8 cellular contexts compared by ENCODE assay signal in the genomic region with DNA sequence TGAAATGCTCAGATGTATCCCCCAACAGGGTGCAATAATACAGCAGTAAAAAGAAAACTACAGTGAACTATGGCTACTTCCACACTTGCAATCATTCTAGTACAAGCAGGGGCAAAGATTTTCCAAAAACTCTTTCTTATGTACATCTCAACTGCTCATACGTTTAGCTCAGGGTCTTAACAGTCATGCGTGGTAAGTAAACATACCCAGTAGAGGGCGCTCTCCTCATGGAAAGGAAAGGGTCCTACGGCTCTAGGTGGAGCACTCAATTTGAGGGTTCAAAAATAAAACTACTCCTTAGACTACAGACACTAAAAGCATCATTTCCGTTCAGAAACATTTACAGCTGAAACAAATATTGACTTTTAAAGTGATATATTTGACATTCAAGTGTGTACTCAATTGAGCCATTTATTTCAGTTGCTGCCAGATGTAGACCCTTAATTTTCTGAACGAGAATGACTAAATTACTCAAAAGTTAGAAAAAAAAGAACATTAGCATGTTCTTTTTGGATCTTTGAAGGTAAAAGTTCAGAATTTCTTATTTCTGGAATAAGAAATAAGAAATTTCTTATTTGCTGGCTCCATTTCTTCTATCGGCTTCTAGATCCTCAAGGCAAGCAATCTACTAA.
DNase-seq lines count a peak whose midpoint lies in the region; ATAC-seq and TF ChIP-seq lines count a peak whose summit lies in the region.

No MANE protein-coding gene starts in this region.

- no peaks in the 10 kb centered on the region for H3K36me3 Mint-ChIP-seq in osteocyte (ENCODE audit: unreplicated experiment)

- DNase-seq in NCI-H1417 (lab: John Stamatoyannopoulos, UW) (peak; percentile 55 to 86 (median 56)), NCI-H1417 treated with DMSO at 0.1 percent for 48 hours (lab: John Stamatoyannopoulos, UW) (no peak), HPDE6-E6E7 (ENCODE audit: extremely low spot score) (peak; percentile 12), NCI-H82 (lab: John Stamatoyannopoulos, UW) (peak; percentile 97), choroid plexus epithelial cell (ENCODE audit: low read depth) (peak; percentile 63), osteocyte (ENCODE audit: extremely low spot score, unreplicated experiment) (no peak), left colon (no peak)

- intact Hi-C loops in left colon (cut with DNase I, micrococcal nuclease): no loop called here

- ATAC-seq in GM21423 (IDR thresholded peaks at IDR 0.05; ENCODE audit: unreplicated experiment) (peak; percentile 76), left colon (no peak)

- H3K4me1 Mint-ChIP-seq in osteocyte (ENCODE audit: unreplicated experiment): no peaks in the 10 kb centered on the region

- no peak overlapping the region for H3K27ac Mint-ChIP-seq in osteocyte (ENCODE audit: unreplicated experiment)

- no peak overlapping the region for H3K4me3 ChIP-seq in choroid plexus epithelial cell (ENCODE audit: low read depth, low read length)

- no peaks in the 10 kb centered on the region for H3K9me3 Mint-ChIP-seq in osteocyte (ENCODE audit: unreplicated experiment)

- TF ChIP-seq CTCF in choroid plexus epithelial cell (conservative IDR thresholded peaks at IDR 0.05; ENCODE audit: low read depth, low read length) (peak; percentile 62), osteocyte (IDR thresholded peaks at IDR 0.05) (peak; percentile 42)

- no peaks in the 10 kb centered on the region for H3K27me3 Mint-ChIP-seq in osteocyte (ENCODE audit: unreplicated experiment)

- no peak overlapping the region for H3K4me3 Mint-ChIP-seq in osteocyte (ENCODE audit: unreplicated experiment)

Comparison
In these comparisons a context has a peak if more than half of its experiments do, and no peak if none do; other contexts are left out.
1. DNase-seq: peak in NCI-H1417 (3 of 3), HPDE6-E6E7 (single experiment), NCI-H82 (single experiment) and choroid plexus epithelial cell (single experiment); none in NCI-H1417 treated with DMSO at 0.1 percent for 48 hours (single experiment), osteocyte (single experiment) and left colon (0 of 2).